8 cellular contexts compared by ENCODE assay signal in genomic region chr6:156167289-156168076, GRCh38.
DNase-seq lines count a peak whose midpoint lies in the region; ATAC-seq and TF ChIP-seq lines count a peak whose summit lies in the region.

No MANE protein-coding gene starts in this region.

- TF ChIP-seq CTCF in heart left ventricle (IDR thresholded peaks at IDR 0.05) = no peak

- no peaks in the 10 kb centered on the region for H3K27me3 ChIP-seq in heart left ventricle

- H3K27ac ChIP-seq in heart left ventricle = peak overlapping the region; percentile 43 to 80 (median 70)

- peaks cover 0 to 38% (median 12%) of the 10 kb centered on the region in 12 donors for H3K4me1 ChIP-seq in heart left ventricle

- no peaks in the 10 kb centered on the region for H3K9me3 Mint-ChIP-seq in activated naive CD4-positive, alpha-beta T cell treated with anti-CD3 and anti-CD28 coated beads, Interleukin-2, amount 50 U/mL, for 72 hours
- H3K9me3 Mint-ChIP-seq in stimulated activated effector memory CD8-positive, alpha-beta T cell treated with anti-CD3 and anti-CD28 coated beads, Interleukin-12 subunit alpha, Interleukin-12 subunit beta, amount 100 ng/mL, for 72 hours = peaks cover 2% of the 10 kb centered on the region

- H3K36me3 Mint-ChIP-seq in activated naive CD4-positive, alpha-beta T cell treated with anti-CD3 and anti-CD28 coated beads, Interleukin-2, amount 50 U/mL, for 72 hours = peaks cover 0 to 6% of the 10 kb centered on the region in 2 donors
- no peaks in the 10 kb centered on the region for H3K36me3 Mint-ChIP-seq in stimulated activated effector memory CD8-positive, alpha-beta T cell treated with anti-CD3 and anti-CD28 coated beads, Interleukin-12 subunit alpha, Interleukin-12 subunit beta, amount 100 ng/mL, for 72 hours

- 32 to 45% (median 41%) methylated on average over 11 of the region's 11 CpGs for WGBS in heart left ventricle, 4 donors

- H3K27ac Mint-ChIP-seq in activated naive CD4-positive, alpha-beta T cell treated with anti-CD3 and anti-CD28 coated beads, Interleukin-2, amount 50 U/mL, for 72 hours = peak overlapping the region; percentile 40 to 86
- peak overlapping the region; percentile 50 for H3K27ac Mint-ChIP-seq in stimulated activated effector memory CD8-positive, alpha-beta T cell treated with anti-CD3 and anti-CD28 coated beads, Interleukin-12 subunit alpha, Interleukin-12 subunit beta, amount 100 ng/mL, for 72 hours

- DNase-seq in M059J (ENCODE audit: low read depth) (peak; percentile 30), heart left ventricle (peak in 4 of 5 donors; percentile 27 to 44 (median 34)), SW 1271 (lab: John Stamatoyannopoulos, UW) (no peak), NCI-H2196 (lab: John Stamatoyannopoulos, UW; ENCODE audit: unreplicated experiment) (no peak)
- no peak for DNase-seq in activated naive CD4-positive, alpha-beta T cell treated with anti-CD3 and anti-CD28 coated beads, Interleukin-2, amount 50 U/mL, for 72 hours (ENCODE audit: low spot score in 2 of 2)
- no peak for DNase-seq in stimulated activated effector memory CD8-positive, alpha-beta T cell treated with anti-CD3 and anti-CD28 coated beads, Interleukin-12 subunit alpha, Interleukin-12 subunit beta, amount 100 ng/mL, for 72 hours (ENCODE audit: low spot score in 2 of 2)

- no peaks in the 10 kb centered on the region for H3K36me3 ChIP-seq in heart left ventricle

- no peak for TF ChIP-seq POLR2A in heart left ventricle (IDR thresholded peaks at IDR 0.05)

- H3K4me1 Mint-ChIP-seq in stimulated activated effector memory CD8-positive, alpha-beta T cell treated with anti-CD3 and anti-CD28 coated beads, Interleukin-12 subunit alpha, Interleukin-12 subunit beta, amount 100 ng/mL, for 72 hours = peaks cover 13% of the 10 kb centered on the region

- ATAC-seq in activated naive CD4-positive, alpha-beta T cell treated with anti-CD3 and anti-CD28 coated beads, Interleukin-2, amount 50 U/mL, for 72 hours = peak; percentile 61 to 62
- ATAC-seq in heart left ventricle = peak; percentile 77 to 89 (median 82)
- ATAC-seq in stimulated activated effector memory CD8-positive, alpha-beta T cell treated with anti-CD3 and anti-CD28 coated beads, Interleukin-12 subunit alpha, Interleukin-12 subunit beta, amount 100 ng/mL, for 72 hours = peak; percentile 53
- ATAC-seq in GM21381 (IDR thresholded peaks at IDR 0.05; ENCODE audit: unreplicated experiment) = no peak
- no peak for ATAC-seq in SK-N-SH treated with all-trans-retinoic acid at 6 μM for 48 hours

- peak overlapping the region in 10 of 12 donors; percentile 14 to 43 (median 36) for H3K4me3 ChIP-seq in heart left ventricle

- H3K4me3 Mint-ChIP-seq in stimulated activated effector memory CD8-positive, alpha-beta T cell treated with anti-CD3 and anti-CD28 coated beads, Interleukin-12 subunit alpha, Interleukin-12 subunit beta, amount 100 ng/mL, for 72 hours = peak overlapping the region; percentile 59

- intact Hi-C loops in heart left ventricle (cut with DNase I) = no loop called here

- H3K9me3 ChIP-seq in heart left ventricle = no peaks in the 10 kb centered on the region

TF ChIP-seq in SK-N-SH treated with all-trans-retinoic acid at 6 μM for 48 hours, 23 proteins besides CTCF, POLR2A, EP300 and RAD21 (continues in another document):
- TF ChIP-seq SNAI2 (CRISPR knock-in tag; IDR thresholded peaks at IDR 0.05) = no peak
- TF ChIP-seq ZFP3 (CRISPR knock-in tag; IDR thresholded peaks at IDR 0.05) = no peak
- no peak for TF ChIP-seq PATZ1 (CRISPR knock-in tag; IDR thresholded peaks at IDR 0.05; ENCODE audit: borderline replicate concordance)
- no peak for TF ChIP-seq TOX (CRISPR knock-in tag; IDR thresholded peaks at IDR 0.05; ENCODE audit: borderline replicate concordance)
- no peak for TF ChIP-seq CREB5 (CRISPR knock-in tag; IDR thresholded peaks at IDR 0.05; ENCODE audit: low read depth)
- no peak for TF ChIP-seq CSRNP3 (CRISPR knock-in tag; IDR thresholded peaks at IDR 0.05)
- TF ChIP-seq GLIS3 (CRISPR knock-in tag; IDR thresholded peaks at IDR 0.05) = no peak
- TF ChIP-seq POU6F1 (CRISPR knock-in tag; IDR thresholded peaks at IDR 0.05; ENCODE audit: borderline replicate concordance, low read depth) = no peak
- no peak for TF ChIP-seq CSDC2 (CRISPR knock-in tag; IDR thresholded peaks at IDR 0.05)
- TF ChIP-seq ESRRG (CRISPR knock-in tag; IDR thresholded peaks at IDR 0.05) = no peak
- TF ChIP-seq ZFP30 (CRISPR knock-in tag; IDR thresholded peaks at IDR 0.05) = no peak
- no peak for TF ChIP-seq BACH2 (CRISPR knock-in tag; IDR thresholded peaks at IDR 0.05; ENCODE audit: borderline replicate concordance)
- TF ChIP-seq PPARA (CRISPR knock-in tag; IDR thresholded peaks at IDR 0.05; ENCODE audit: borderline replicate concordance) = no peak
- no peak for TF ChIP-seq ARNTL (CRISPR knock-in tag; IDR thresholded peaks at IDR 0.05; ENCODE audit: borderline replicate concordance, low read depth)
- no peak for TF ChIP-seq ZNF565 (CRISPR knock-in tag; conservative IDR thresholded peaks at IDR 0.05; ENCODE audit: low read depth)
- TF ChIP-seq ISL1 (CRISPR knock-in tag; IDR thresholded peaks at IDR 0.05) = no peak
- TF ChIP-seq TCF4 (CRISPR knock-in tag; IDR thresholded peaks at IDR 0.05; ENCODE audit: borderline replicate concordance) = no peak
- no peak for TF ChIP-seq ZC3H10 (CRISPR knock-in tag; IDR thresholded peaks at IDR 0.05)
- TF ChIP-seq RARB (CRISPR knock-in tag; IDR thresholded peaks at IDR 0.05) = no peak

Comparison
In these comparisons a context has a peak if more than half of its experiments do, and no peak if none do; other contexts are left out.
1. DNase-seq: peak in M059J (single experiment) and heart left ventricle (4 of 5); none in activated naive CD4-positive, alpha-beta T cell treated with anti-CD3 and anti-CD28 coated beads, Interleukin-2, amount 50 U/mL, for 72 hours (0 of 2), stimulated activated effector memory CD8-positive, alpha-beta T cell treated with anti-CD3 and anti-CD28 coated beads, Interleukin-12 subunit alpha, Interleukin-12 subunit beta, amount 100 ng/mL, for 72 hours (0 of 2), SW 1271 (0 of 2) and NCI-H2196 (single experiment).
2. ATAC-seq: peak in activated naive CD4-positive, alpha-beta T cell treated with anti-CD3 and anti-CD28 coated beads, Interleukin-2, amount 50 U/mL, for 72 hours (2 of 2), heart left ventricle (4 of 4) and stimulated activated effector memory CD8-positive, alpha-beta T cell treated with anti-CD3 and anti-CD28 coated beads, Interleukin-12 subunit alpha, Interleukin-12 subunit beta, amount 100 ng/mL, for 72 hours (single experiment); none in GM21381 (single experiment) and SK-N-SH treated with all-trans-retinoic acid at 6 μM for 48 hours (single experiment).